In the genomic region with DNA sequence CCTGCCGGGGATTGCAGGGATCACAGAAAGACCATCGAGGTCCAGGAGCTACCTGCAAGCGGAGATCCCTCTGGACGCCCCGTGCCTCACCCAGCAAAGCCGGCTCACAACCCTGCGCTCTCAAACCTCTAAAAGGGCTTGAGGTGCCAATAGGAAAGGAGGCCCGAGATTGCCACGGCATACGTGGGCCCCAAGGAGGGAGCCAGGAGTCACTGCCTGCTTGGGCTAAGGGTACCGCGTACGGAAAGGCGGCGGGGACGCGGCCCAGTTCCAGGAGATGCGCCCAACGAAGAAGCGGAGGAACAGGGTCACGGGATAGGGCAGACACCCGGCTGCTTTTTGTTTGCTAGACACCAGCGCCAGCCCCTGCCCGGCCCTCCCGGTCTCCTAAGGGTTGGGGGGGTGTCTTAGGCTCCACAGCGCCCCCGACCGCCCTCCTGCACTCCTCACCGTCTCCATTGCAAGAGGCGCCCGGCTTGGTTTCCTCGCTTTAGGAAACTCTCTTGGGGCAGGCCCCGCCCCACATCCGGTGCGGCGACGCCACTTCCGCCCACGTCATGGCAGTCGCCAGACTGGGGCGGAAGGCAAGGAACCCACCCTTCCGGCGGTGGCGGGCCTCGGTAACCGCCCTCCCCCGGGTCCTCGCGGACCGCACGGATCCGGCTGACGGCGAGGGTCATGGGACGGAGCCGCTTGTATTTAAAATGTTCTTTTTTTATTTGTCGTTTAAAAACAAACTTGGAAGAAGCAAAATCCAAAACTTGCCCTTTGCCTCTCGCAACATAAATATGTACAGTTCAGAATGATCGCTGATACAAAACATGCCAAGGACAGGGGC, we compare ENCODE assay signal across 8 cellular contexts. TPM values are rescaled to one million over a fixed set of nuclear protein-coding genes. Genes with fewer than 3 reads are reported as not detected.
DNase-seq lines count a peak whose midpoint lies in the region; FAIRE-seq and TF ChIP-seq lines count a peak whose summit lies in the region.

A gene (minus strand): TSS at position 495 of the 838 bp plus-strand sequence. CDS start 36 bp downstream, at position 459.

- in situ Hi-C loops in SK-MEL-5 (cut with HindIII; ENCODE audit: low pct_unique_long_range_greater_than_20kb, low sequenced_read_pairs): no loop called here

- no peak for FAIRE-seq in frontal cortex (lab: Jason Lieb, UNC)

- no peaks in the 10 kb centered on the region for H3K9me3 ChIP-seq in neutrophil

- peaks cover 24 to 28% of the 10 kb centered on the region in 2 experiments for H3K4me1 ChIP-seq in neutrophil (ENCODE audit: control insufficient read depth in 1 of 2, insufficient read depth in 1 of 2, low read depth in 1 of 2, low read length in 1 of 2)

- no peaks in the 10 kb centered on the region for H3K27me3 ChIP-seq in GM06990 (replicated peaks; ENCODE audit: control insufficient read depth, insufficient read depth, low read length)
- no peaks in the 10 kb centered on the region for H3K27me3 ChIP-seq in neutrophil

- peak within 1 kb of the TSS; percentile 90 for H3K4me3 ChIP-seq in GM06990 (replicated peaks; ENCODE audit: low read depth, low read length)
- H3K4me3 ChIP-seq in HFF-Myc (replicated peaks; ENCODE audit: low read depth, low read length): peak within 1 kb of the TSS; percentile 55
- H3K4me3 ChIP-seq in neutrophil (ENCODE audit: low read depth in 1 of 2, low read length in 1 of 2): peak within 1 kb of the TSS; percentile 69 to 73

- H3K27ac ChIP-seq in neutrophil (peak within 1 kb of the TSS; percentile 91), substantia nigra (ENCODE audit: low read depth, low read length, poor library complexity, severe bottlenecking) (peak within 1 kb of the TSS; percentile 88)

- H3K36me3 ChIP-seq in GM06990 (ENCODE audit: control insufficient read depth, insufficient read depth, low read length): peaks cover 12% of the 10 kb centered on the region
- peaks cover 35% of the 10 kb centered on the region for H3K36me3 ChIP-seq in neutrophil

- DNase-seq in GM06990 (ENCODE audit: extremely low read depth, insufficient read length): peak; percentile 97
- peak; percentile 82 for DNase-seq in HFF-Myc (ENCODE audit: extremely low read depth, low read depth)
- DNase-seq in MV-4-11 (lab: John Stamatoyannopoulos, UW): peak; percentile 97
- DNase-seq in SK-MEL-5 (ENCODE audit: low read depth, low spot score): peak; percentile 96
- peak; percentile 96 for DNase-seq in activated naive CD4-positive, alpha-beta T cell treated with Interleukin-2 at 50 U/mL for 16 hours
- peak; percentile 94 to 99 for DNase-seq in frontal cortex (ENCODE audit: low spot score in 2 of 2)
- DNase-seq in substantia nigra (lab: John Stamatoyannopoulos, UW): peak; percentile 52 to 97 (median 93)

- TF ChIP-seq CTCF in GM06990 (IDR thresholded peaks at IDR 0.05; ENCODE audit: insufficient read depth, low read length, poor library complexity, severe bottlenecking) (peak; percentile 67), HFF-Myc (IDR thresholded peaks at IDR 0.05; ENCODE audit: low read depth, low read length, missing control alignments) (peak; percentile 63), neutrophil (IDR thresholded peaks at IDR 0.05) (peak; percentile 73)

RNA-seq across cellular contexts. Expression of the gene that starts here (rescaled TPM):
- 115 and 133 TPM in 2 replicates for total RNA-seq in SK-MEL-5 (2014; rRNA removed; shearing (Covaris generic))
- polyA plus RNA-seq in SK-MEL-5 (2015; cell fraction: cytosol; rRNA removed): 102 and 119 TPM in 2 replicates
- 81.9 and 91.3 TPM in 2 replicates for polyA plus RNA-seq in SK-MEL-5 (2015; cell fraction: nucleus; rRNA removed)
- 29.3 TPM for total RNA-seq in frontal cortex

Comparison
In these comparisons a context has a peak if more than half of its experiments do, and no peak if none do; other contexts are left out.
1. Peak in every context shown above with its lines: DNase-seq, H3K4me3 ChIP-seq and H3K27ac ChIP-seq.